Comparison of ENCODE assay signal across 9 cellular contexts in the genomic region with DNA sequence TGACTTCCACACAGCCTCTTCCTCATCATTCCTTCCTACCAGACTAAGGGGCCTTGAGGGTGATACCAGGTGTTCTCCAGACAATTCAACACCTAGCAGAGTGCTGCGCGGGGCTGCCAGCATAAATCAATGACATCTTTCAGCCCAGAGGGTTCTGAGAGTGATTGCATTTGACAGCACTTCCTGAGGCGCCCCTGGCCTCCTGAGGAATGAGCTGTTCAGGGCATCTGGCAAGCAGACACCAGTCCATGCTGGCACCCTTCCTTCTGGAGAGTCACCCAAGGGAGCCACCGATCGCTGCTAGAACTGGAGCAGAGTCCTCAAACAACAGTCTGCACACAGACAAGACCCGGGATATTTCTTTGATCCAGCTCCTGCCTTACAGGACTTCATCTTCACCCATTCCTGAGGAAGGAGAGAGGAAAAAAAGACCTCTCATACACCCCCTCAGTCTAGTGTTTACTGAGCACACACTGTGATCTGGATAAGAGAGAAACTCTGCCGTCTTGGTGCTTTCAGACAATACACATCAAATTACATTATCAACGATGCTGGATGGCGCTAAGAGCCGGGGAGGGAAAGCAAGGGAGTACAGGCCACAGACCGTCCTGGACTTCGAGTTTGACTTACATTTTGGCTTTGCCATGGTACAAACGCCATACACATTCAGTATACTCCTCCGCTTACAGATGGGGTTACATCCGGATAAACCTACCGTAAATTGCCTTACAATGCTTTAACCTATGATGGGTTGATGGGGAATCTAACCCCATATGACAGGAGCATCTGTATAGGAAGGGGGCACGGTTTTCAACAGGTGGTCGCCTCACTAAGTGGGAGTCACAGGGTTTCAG. TPM values are rescaled to one million over a fixed set of nuclear protein-coding genes. Genes with fewer than 3 reads are reported as not detected.
DNase-seq lines count a peak whose midpoint lies in the region; ATAC-seq and TF ChIP-seq lines count a peak whose summit lies in the region.
"Had no signal": no experiment of that assay in that cellular context is flagged by ENCODE, and none has a peak within 500 bp of the region (broad histone marks: within the 10 kb centered on the region; RNA-seq: fewer than 3 reads in every experiment).

No MANE protein-coding gene starts in this region.

- H3K27ac ChIP-seq in hepatocyte = no peak overlapping the region

- H3K4me3 Mint-ChIP-seq in activated CD4-positive, alpha-beta T cell treated with anti-CD3 and anti-CD28 coated beads for 36 hours = peak overlapping the region; percentile 99
- peak overlapping the region; percentile 86 to 89 (median 88) for H3K4me3 Mint-ChIP-seq in T-cell
- H3K4me3 Mint-ChIP-seq in stimulated activated effector memory CD8-positive, alpha-beta T cell treated with anti-CD3 and anti-CD28 coated beads, Interleukin-12 subunit alpha, Interleukin-12 subunit beta, amount 100 ng/mL, for 72 hours = peak overlapping the region; percentile 92

- no peaks in the 10 kb centered on the region for H3K36me3 ChIP-seq in hepatocyte (replicated peaks; ENCODE audit: insufficient read depth, low read depth)

- no peaks in the 10 kb centered on the region for H3K9me2 ChIP-seq in hepatocyte (replicated peaks; ENCODE audit: insufficient read depth)

- peaks cover 17% of the 10 kb centered on the region for H3K4me1 ChIP-seq in hepatocyte (ENCODE audit: insufficient read depth)

- no peaks in the 10 kb centered on the region for H3K27me3 ChIP-seq in hepatocyte

- peak overlapping the region; percentile 94 for H3K4me2 ChIP-seq in hepatocyte

- 73% methylated on average over 18 of the region's 18 CpGs for WGBS in hepatocyte (ENCODE audit: low lambda C conversion rate, missing lambda C conversion rate)

- H3K36me3 Mint-ChIP-seq in activated CD4-positive, alpha-beta T cell treated with anti-CD3 and anti-CD28 coated beads for 36 hours (ENCODE audit: low read depth) = peaks cover 4% of the 10 kb centered on the region
- H3K36me3 Mint-ChIP-seq in T-cell = no peaks in the 10 kb centered on the region
- H3K36me3 Mint-ChIP-seq in stimulated activated effector memory CD8-positive, alpha-beta T cell treated with anti-CD3 and anti-CD28 coated beads, Interleukin-12 subunit alpha, Interleukin-12 subunit beta, amount 100 ng/mL, for 72 hours = peaks cover 12% of the 10 kb centered on the region

- no peak for ATAC-seq in activated CD4-positive, alpha-beta T cell treated with anti-CD3 and anti-CD28 coated beads for 36 hours
- ATAC-seq in T-cell (replicated peaks in 1 of 4) = no peak
- no peak for ATAC-seq in stimulated activated effector memory CD8-positive, alpha-beta T cell treated with anti-CD3 and anti-CD28 coated beads, Interleukin-12 subunit alpha, Interleukin-12 subunit beta, amount 100 ng/mL, for 72 hours
- no peak for ATAC-seq in HG03521 (IDR thresholded peaks at IDR 0.05; ENCODE audit: unreplicated experiment)

- H3K4me1 Mint-ChIP-seq in activated CD4-positive, alpha-beta T cell treated with anti-CD3 and anti-CD28 coated beads for 36 hours = peaks cover 23% of the 10 kb centered on the region
- peaks cover 9 to 22% (median 12%) of the 10 kb centered on the region in 3 donors for H3K4me1 Mint-ChIP-seq in T-cell
- H3K4me1 Mint-ChIP-seq in stimulated activated effector memory CD8-positive, alpha-beta T cell treated with anti-CD3 and anti-CD28 coated beads, Interleukin-12 subunit alpha, Interleukin-12 subunit beta, amount 100 ng/mL, for 72 hours = peaks cover 36% of the 10 kb centered on the region

- no peak overlapping the region for H2AFZ ChIP-seq in hepatocyte

- H3K27me3 Mint-ChIP-seq in activated CD4-positive, alpha-beta T cell treated with anti-CD3 and anti-CD28 coated beads for 36 hours = peaks cover 5% of the 10 kb centered on the region
- peaks cover 6 to 15% of the 10 kb centered on the region in 2 donors for H3K27me3 Mint-ChIP-seq in T-cell

- no peaks in the 10 kb centered on the region for H3K79me2 ChIP-seq in hepatocyte

- CTCF ChIA-PET in activated CD4-positive, alpha-beta T cell treated with anti-CD3 and anti-CD28 coated beads for 36 hours (lab: Charles Lee) = interaction anchor here (0.6 to 1.5 kb wide), 2 partner anchors 22 to 483 kb away, joined by 4 to 6 read pairs; no protein-coding TSS in a partner anchor
- CTCF ChIA-PET in T-cell (lab: Charles Lee) = no interaction called here

- H3K9me3 ChIP-seq in hepatocyte (ENCODE audit: low read depth) = no peaks in the 10 kb centered on the region

- no peaks in the 10 kb centered on the region for H3K9me3 Mint-ChIP-seq in activated CD4-positive, alpha-beta T cell treated with anti-CD3 and anti-CD28 coated beads for 36 hours (ENCODE audit: low read depth)
- no peaks in the 10 kb centered on the region for H3K9me3 Mint-ChIP-seq in T-cell
- no peaks in the 10 kb centered on the region for H3K9me3 Mint-ChIP-seq in stimulated activated effector memory CD8-positive, alpha-beta T cell treated with anti-CD3 and anti-CD28 coated beads, Interleukin-12 subunit alpha, Interleukin-12 subunit beta, amount 100 ng/mL, for 72 hours

- H3K4me3 ChIP-seq in hepatocyte = no peak overlapping the region

- H4K20me1 ChIP-seq in hepatocyte (ENCODE audit: insufficient read depth, poor library complexity, severe bottlenecking) = no peaks in the 10 kb centered on the region

- POLR2A ChIA-PET in activated CD4-positive, alpha-beta T cell treated with anti-CD3 and anti-CD28 coated beads for 36 hours (lab: Charles Lee) = interaction anchor here (0.6 to 1.0 kb wide), 3 partner anchors 10 to 429 kb away, joined by 3 to 4 read pairs (median 4); no protein-coding TSS in a partner anchor
- POLR2A ChIA-PET in T-cell (lab: Charles Lee) = no interaction called here

- no peak for DNase-seq in activated CD4-positive, alpha-beta T cell treated with anti-CD3 and anti-CD28 coated beads for 36 hours
- DNase-seq in activated CD4-positive, alpha-beta T cell treated with anti-CD3 and anti-CD28 coated beads, Interleukin-2, amount 50 U/mL, for 4 hours = no peak
- no peak for DNase-seq in T-cell
- no peak for DNase-seq in hepatocyte (ENCODE audit: low spot score)
- DNase-seq in stimulated activated effector memory CD8-positive, alpha-beta T cell treated with anti-CD3 and anti-CD28 coated beads, Interleukin-12 subunit alpha, Interleukin-12 subunit beta, amount 100 ng/mL, for 72 hours (ENCODE audit: low spot score in 2 of 2) = no peak
- DNase-seq in pons (ENCODE audit: low spot score) = no peak
- no peak for DNase-seq in NCI-H187 (lab: John Stamatoyannopoulos, UW)
- DNase-seq: cortex of kidney had no signal

- peak overlapping the region; percentile 99 for H3K27ac Mint-ChIP-seq in activated CD4-positive, alpha-beta T cell treated with anti-CD3 and anti-CD28 coated beads for 36 hours
- peak overlapping the region; percentile 91 to 95 for H3K27ac Mint-ChIP-seq in T-cell
- H3K27ac Mint-ChIP-seq in stimulated activated effector memory CD8-positive, alpha-beta T cell treated with anti-CD3 and anti-CD28 coated beads, Interleukin-12 subunit alpha, Interleukin-12 subunit beta, amount 100 ng/mL, for 72 hours = peak overlapping the region; percentile 98

- intact Hi-C loops in activated CD4-positive, alpha-beta T cell treated with anti-CD3 and anti-CD28 coated beads for 36 hours (cut with DNase I, micrococcal nuclease) = no loop called here

- no peak for TF ChIP-seq CTCF in hepatocyte (IDR thresholded peaks at IDR 0.05; ENCODE audit: poor library complexity)

RNA-seq across cellular contexts. Expression of gene NPTX1, which starts 23.1 kb away (rescaled TPM):
- total RNA-seq in activated CD4-positive, alpha-beta T cell treated with anti-CD3 and anti-CD28 coated beads for 36 hours = 10 to 100 TPM; 22.7 to 27.5 TPM
- total RNA-seq in T-cell (under 1 TPM; 0.13 to 0.67 (median 0.33) TPM), hepatocyte (0.70 and 3.2 TPM in 2 replicates)
- polyA plus RNA-seq in hepatocyte = 1.9 and 2.1 TPM in 2 replicates

RNA-seq across cellular contexts. Expression of gene ENDOV, which starts 38.4 kb away (rescaled TPM):
- total RNA-seq in activated CD4-positive, alpha-beta T cell treated with anti-CD3 and anti-CD28 coated beads for 36 hours = 10 to 100 TPM; 12.3 to 13.0 TPM
- total RNA-seq in T-cell = 10 to 100 TPM; 17.1 to 22.2 (median 21.1) TPM
- total RNA-seq in hepatocyte = 14.0 and 21.2 TPM in 2 replicates
- 33.8 and 43.6 TPM in 2 replicates for polyA plus RNA-seq in hepatocyte
